In the genomic region with DNA sequence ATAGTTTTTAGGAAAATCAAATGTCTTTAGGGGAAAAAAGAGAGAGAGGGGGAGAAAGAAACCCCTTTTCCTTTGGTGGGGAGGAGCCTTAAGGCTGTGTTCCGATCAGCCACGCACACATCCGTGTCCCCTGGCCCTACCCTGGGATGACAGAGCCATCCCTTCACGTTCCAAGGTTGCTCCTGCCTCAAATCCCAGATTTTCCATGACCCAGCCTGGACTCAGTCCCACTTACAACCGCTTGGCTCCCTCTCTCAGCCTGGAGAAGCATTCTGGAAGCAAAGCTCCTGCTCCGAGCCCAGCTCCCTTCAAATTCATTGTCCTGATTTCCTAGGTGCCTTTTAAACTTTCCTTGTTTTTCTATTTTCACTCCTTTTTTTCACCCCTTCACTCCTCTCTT, we compare ENCODE assay signal across 16 cellular contexts.
DNase-seq lines count a peak whose midpoint lies in the region; ATAC-seq and TF ChIP-seq lines count a peak whose summit lies in the region.
"Had no signal": no experiment of that assay in that cellular context is flagged by ENCODE, and none has a peak within 500 bp of the region (broad histone marks: within the 10 kb centered on the region; RNA-seq: fewer than 3 reads in every experiment).

No MANE protein-coding gene starts in this region.

- peaks cover 3% of the 10 kb centered on the region for H3K27me3 Mint-ChIP-seq in HFFc6 (ENCODE audit: insufficient read depth)
- H3K27me3 Mint-ChIP-seq: activated naive CD4-positive, alpha-beta T cell treated with anti-CD3 and anti-CD28 coated beads, Interleukin-2, amount 50 U/mL, for 24 hours had no signal

- no peaks in the 10 kb centered on the region for H3K9me3 ChIP-seq in suprapubic skin
- no peaks in the 10 kb centered on the region for H3K9me3 ChIP-seq in body of pancreas
- H3K9me3 ChIP-seq: SK-N-SH had no signal

- H3K27ac Mint-ChIP-seq in HFFc6, result peak overlapping the region; percentile 24; the same call in 1 of the 2 replicates
- H3K27ac Mint-ChIP-seq: activated naive CD4-positive, alpha-beta T cell treated with anti-CD3 and anti-CD28 coated beads, Interleukin-2, amount 50 U/mL, for 24 hours had no signal

- H3K36me3 ChIP-seq in suprapubic skin, result no peaks in the 10 kb centered on the region
- H3K36me3 ChIP-seq in body of pancreas (replicated peaks in 1 of 2; ENCODE audit: insufficient read depth in 1 of 2, low read depth in 2 of 2), result no peaks in the 10 kb centered on the region

- H3K36me3 Mint-ChIP-seq in HFFc6 (ENCODE audit: low read depth), result no peaks in the 10 kb centered on the region; the same call in none of the 2 replicates
- H3K36me3 Mint-ChIP-seq: activated naive CD4-positive, alpha-beta T cell treated with anti-CD3 and anti-CD28 coated beads, Interleukin-2, amount 50 U/mL, for 24 hours; WTC11 had no signal

- H3K27ac ChIP-seq in suprapubic skin (peak overlapping the region; percentile 69), body of pancreas (no peak overlapping the region)
- H3K27ac ChIP-seq: C4-2B had no signal

- no peak for TF ChIP-seq EP300 in suprapubic skin (IDR thresholded peaks at IDR 0.05)

- 29% methylated on average over 6 of the region's 6 CpGs for WGBS in suprapubic skin
- WGBS in body of pancreas, 2 donors, result 72 to 78% methylated on average over 6 of the region's 6 CpGs

- H3K27me3 ChIP-seq in suprapubic skin (no peaks in the 10 kb centered on the region), body of pancreas (no peaks in the 10 kb centered on the region)

- no peak for DNase-seq in HFFc6
- DNase-seq in Right ventricle myocardium superior, result peak; percentile 54
- peak; percentile 34 for DNase-seq in mucosa of gallbladder (ENCODE audit: low spot score)
- no peak for DNase-seq in suprapubic skin (ENCODE audit: low spot score in 2 of 2)
- no peak for DNase-seq in left colon
- DNase-seq in body of pancreas, result no peak
- DNase-seq: EL, KBM-7, NCI-H1436 treated with DMSO at 0.1 percent for 48 hours, RPMI8226, SK-N-SH had no signal

- no peaks in the 10 kb centered on the region for H3K9me3 Mint-ChIP-seq in HFFc6
- H3K9me3 Mint-ChIP-seq: activated naive CD4-positive, alpha-beta T cell treated with anti-CD3 and anti-CD28 coated beads, Interleukin-2, amount 50 U/mL, for 24 hours; WTC11 had no signal

- intact Hi-C loops in Right ventricle myocardium superior (cut with DNase I) (no loop called here), left colon (cut with DNase I, micrococcal nuclease) (no loop called here), body of pancreas (cut with DNase I) (no loop called here)

- no peak for TF ChIP-seq CTCF in HFFc6 (IDR thresholded peaks at IDR 0.05)
- no peak for TF ChIP-seq CTCF in suprapubic skin (IDR thresholded peaks at IDR 0.05)
- TF ChIP-seq CTCF in body of pancreas (IDR thresholded peaks at IDR 0.05), result no peak

- H3K4me1 Mint-ChIP-seq in HFFc6 (ENCODE audit: low read depth), result peaks cover 20% of the 10 kb centered on the region

- H3K4me1 ChIP-seq in suprapubic skin, result peaks cover 33% of the 10 kb centered on the region
- H3K4me1 ChIP-seq in body of pancreas, result peaks cover 5% of the 10 kb centered on the region

- H3K4me3 ChIP-seq in suprapubic skin (no peak overlapping the region), body of pancreas (no peak overlapping the region)

- H3K4me3 Mint-ChIP-seq in HFFc6, result no peak overlapping the region
- H3K4me3 Mint-ChIP-seq: activated naive CD4-positive, alpha-beta T cell treated with anti-CD3 and anti-CD28 coated beads, Interleukin-2, amount 50 U/mL, for 24 hours; WTC11 had no signal

- peak; percentile 55 for ATAC-seq in Right ventricle myocardium superior (ENCODE audit: poor library complexity)
- ATAC-seq in GM18868 (IDR thresholded peaks at IDR 0.05; ENCODE audit: unreplicated experiment), result no peak
- no peak for ATAC-seq in HG02884 (IDR thresholded peaks at IDR 0.05; ENCODE audit: unreplicated experiment)
- ATAC-seq in left colon, result no peak
- ATAC-seq in body of pancreas, result no peak
- ATAC-seq: WTC11 had no signal

- TF ChIP-seq POLR2A in suprapubic skin (IDR thresholded peaks at IDR 0.05) (no peak), body of pancreas (IDR thresholded peaks at IDR 0.05) (no peak)

Comparison
In these comparisons a context has a peak if more than half of its experiments do, and no peak if none do; other contexts are left out.
1. DNase-seq: peak in Right ventricle myocardium superior (single experiment) and mucosa of gallbladder (single experiment); none in HFFc6 (single experiment), suprapubic skin (0 of 2), left colon (0 of 2) and body of pancreas (0 of 4).